ENCODE assay signal across 20 cellular contexts in genomic region chr7:151447312-151447711, GRCh38. TPM values are rescaled to one million over a fixed set of nuclear protein-coding genes. Genes with fewer than 3 reads are reported as not detected.
DNase-seq lines count a peak whose midpoint lies in the region; ATAC-seq, FAIRE-seq and TF ChIP-seq lines count a peak whose summit lies in the region.
"Had no signal": no experiment of that assay in that cellular context is flagged by ENCODE, and none has a peak within 500 bp of the region (broad histone marks: within the 10 kb centered on the region; RNA-seq: fewer than 3 reads in every experiment).

No MANE protein-coding gene starts in this region.

- TF ChIP-seq CTCF in HepG2 (CRISPR knock-in tag; IDR thresholded peaks at IDR 0.05) (no peak), right lobe of liver (IDR thresholded peaks at IDR 0.05) (no peak), smooth muscle cell (IDR thresholded peaks at IDR 0.05; ENCODE audit: borderline replicate concordance, insufficient read depth, poor library complexity, severe bottlenecking) (no peak), left lung (IDR thresholded peaks at IDR 0.05) (no peak)

- no peak overlapping the region for H2AFZ ChIP-seq in HepG2 (ENCODE audit: low read length)
- no peak overlapping the region for H2AFZ ChIP-seq in smooth muscle cell (ENCODE audit: low read depth)

- no peaks in the 10 kb centered on the region for H3K9me3 ChIP-seq in HepG2 (ENCODE audit: low read length)
- H3K9me3 ChIP-seq in right lobe of liver: no peaks in the 10 kb centered on the region
- no peaks in the 10 kb centered on the region for H3K9me3 ChIP-seq in smooth muscle cell (replicated peaks; ENCODE audit: low read depth)
- no peaks in the 10 kb centered on the region for H3K9me3 ChIP-seq in left lung

- peaks cover 3 to 23% of the 10 kb centered on the region in 2 experiments; a peak in 3 of 5 replicates for H3K27me3 ChIP-seq in HepG2 (ENCODE audit: control insufficient read depth in 1 of 2, insufficient read depth in 2 of 2, low read length in 2 of 2)
- no peaks in the 10 kb centered on the region for H3K27me3 ChIP-seq in right lobe of liver
- no peaks in the 10 kb centered on the region for H3K27me3 ChIP-seq in smooth muscle cell (ENCODE audit: low read depth)
- H3K27me3 ChIP-seq in left lung: peaks cover 0 to 23% of the 10 kb centered on the region in 2 donors

- in situ Hi-C loops in HepG2 (cut with HindIII; ENCODE audit: extremely low pct_ligation_motif_present, low pct_unique_long_range_greater_than_20kb): loop anchor here (5.0 kb wide), 1 partner anchor 80 kb away; no protein-coding TSS in a partner anchor

- ATAC-seq in HepG2: no peak
- ATAC-seq in right lobe of liver: no peak
- ATAC-seq in activated T-helper 17 cell treated with anti-CD3 and anti-CD28 coated beads, Interleukin-2, amount 50 U/mL, for 72 hours (replicated peaks): no peak
- ATAC-seq in natural killer cell treated with Interleukin-12 subunit alpha and Interleukin-12 subunit beta and Interleukin-15 and Interleukin-18, amount 100 ng/mL, for 72 hours: no peak
- ATAC-seq in GM21423 (IDR thresholded peaks at IDR 0.05; ENCODE audit: unreplicated experiment): no peak
- no peak for ATAC-seq in left lung

- peak overlapping the region; percentile 72 for H3K4me3 Mint-ChIP-seq in activated T-helper 17 cell treated with anti-CD3 and anti-CD28 coated beads, Interleukin-2, amount 50 U/mL, for 72 hours
- no peak overlapping the region for H3K4me3 Mint-ChIP-seq in natural killer cell treated with Interleukin-12 subunit alpha and Interleukin-12 subunit beta and Interleukin-15 and Interleukin-18, amount 100 ng/mL, for 72 hours

- no peak for DNase-seq in HepG2 (ENCODE audit: low spot score)
- no peak for DNase-seq in right lobe of liver
- DNase-seq in natural killer cell treated with Interleukin-12 subunit alpha and Interleukin-12 subunit beta and Interleukin-15 and Interleukin-18, amount 100 ng/mL, for 72 hours (ENCODE audit: low spot score): peak; percentile 55
- DNase-seq in smooth muscle cell (lab: John Stamatoyannopoulos, UW; ENCODE audit: unreplicated experiment): no peak
- no peak for DNase-seq in left lung
- DNase-seq: C1 segment of cervical spinal cord, DMS 273 treated with DMSO at 0.1 percent for 48 hours, DND-41, H7, NCI-H1417, NCI-H187, NCI-H2107, NCI-H2227 treated with DMSO at 0.1 percent for 48 hours, NCI-H524 treated with DMSO at 0.1 percent for 48 hours, PC-3 had no signal

- H3K4me1 ChIP-seq in HepG2 (ENCODE audit: insufficient read depth, low read length) (no peaks in the 10 kb centered on the region), right lobe of liver (no peaks in the 10 kb centered on the region), smooth muscle cell (ENCODE audit: low read depth) (no peaks in the 10 kb centered on the region), left lung (peaks cover 0 to 9% of the 10 kb centered on the region in 2 donors)

- no peaks in the 10 kb centered on the region for H3K27me3 Mint-ChIP-seq in activated T-helper 17 cell treated with anti-CD3 and anti-CD28 coated beads, Interleukin-2, amount 50 U/mL, for 72 hours
- H3K27me3 Mint-ChIP-seq in natural killer cell treated with Interleukin-12 subunit alpha and Interleukin-12 subunit beta and Interleukin-15 and Interleukin-18, amount 100 ng/mL, for 72 hours: peaks cover 11 to 39% of the 10 kb centered on the region in 2 donors

- H3K27ac ChIP-seq in HepG2 (ENCODE audit: extremely low read length, insufficient read depth, low read length) (no peak overlapping the region), right lobe of liver (no peak overlapping the region), smooth muscle cell (ENCODE audit: low read depth) (no peak overlapping the region), left lung (no peak overlapping the region)
- H3K27ac ChIP-seq: KMS-11, RWPE1 had no signal

- 79% methylated on average over 12 of the region's 18 CpGs for WGBS in HepG2 (ENCODE audit: low lambda C conversion rate)
- WGBS in right lobe of liver (ENCODE audit: insufficient coverage, low coverage, low lambda C conversion rate, missing lambda C conversion rate): no CpG with 5 or more reads among the region's 18 CpGs
- 98% methylated on average over 18 of the region's 18 CpGs for WGBS in smooth muscle cell (ENCODE audit: low lambda C conversion rate)

- TF ChIP-seq POLR2A in HepG2 (IDR thresholded peaks at IDR 0.05; ENCODE audit: insufficient read depth in 1 of 2, low read depth in 2 of 2, low read length in 2 of 2) (no peak), right lobe of liver (IDR thresholded peaks at IDR 0.05) (no peak)

- TF ChIP-seq RAD21 in HepG2 (CRISPR knock-in tag; IDR thresholded peaks at IDR 0.05): no peak

- H3K4me3 ChIP-seq in HepG2 (replicated peaks in 1 of 3; ENCODE audit: insufficient read depth in 1 of 3, low read depth in 2 of 3, low read length in 3 of 3) (no peak overlapping the region), right lobe of liver (no peak overlapping the region), smooth muscle cell (no peak overlapping the region), left lung (no peak overlapping the region)

- H4K20me1 ChIP-seq in HepG2 (ENCODE audit: insufficient read depth, low read length) (no peaks in the 10 kb centered on the region), smooth muscle cell (ENCODE audit: low read depth) (no peaks in the 10 kb centered on the region)

- no peaks in the 10 kb centered on the region for H3F3A ChIP-seq in smooth muscle cell (ENCODE audit: low read depth)

- H3K36me3 ChIP-seq in HepG2 (replicated peaks in 1 of 2; ENCODE audit: control insufficient read depth in 1 of 2, insufficient read depth in 2 of 2, low read length in 2 of 2): no peaks in the 10 kb centered on the region
- no peaks in the 10 kb centered on the region for H3K36me3 ChIP-seq in right lobe of liver
- no peaks in the 10 kb centered on the region for H3K36me3 ChIP-seq in smooth muscle cell (ENCODE audit: low read depth)
- H3K36me3 ChIP-seq in left lung: no peaks in the 10 kb centered on the region

- no peak overlapping the region for H3K9ac ChIP-seq in HepG2 (ENCODE audit: insufficient read depth, low read depth, low read length)
- H3K9ac ChIP-seq in smooth muscle cell (ENCODE audit: low read depth): no peak overlapping the region
- H3K9ac ChIP-seq: KMS-11 had no signal

- peaks cover 12% of the 10 kb centered on the region for H3K4me1 Mint-ChIP-seq in activated T-helper 17 cell treated with anti-CD3 and anti-CD28 coated beads, Interleukin-2, amount 50 U/mL, for 72 hours
- peaks cover 0 to 3% of the 10 kb centered on the region in 2 donors for H3K4me1 Mint-ChIP-seq in natural killer cell treated with Interleukin-12 subunit alpha and Interleukin-12 subunit beta and Interleukin-15 and Interleukin-18, amount 100 ng/mL, for 72 hours (ENCODE audit: low read depth in 2 of 2)

- CTCF ChIA-PET in HepG2 (lab: Yijun Ruan, JAX; ENCODE audit: low intra/inter-chr PET ratio, low total read pairs): interaction anchor here (1.5 to 2.5 kb wide), 3 partner anchors 78 to 132 kb away, joined by 3 to 33 read pairs (median 5); no protein-coding TSS in a partner anchor

- no peak overlapping the region for H3K27ac Mint-ChIP-seq in activated T-helper 17 cell treated with anti-CD3 and anti-CD28 coated beads, Interleukin-2, amount 50 U/mL, for 72 hours
- H3K27ac Mint-ChIP-seq in natural killer cell treated with Interleukin-12 subunit alpha and Interleukin-12 subunit beta and Interleukin-15 and Interleukin-18, amount 100 ng/mL, for 72 hours: no peak overlapping the region

- TF ChIP-seq EP300 in HepG2 (IDR thresholded peaks at IDR 0.05; ENCODE audit: low read depth in 2 of 2, low read length in 2 of 2) (no peak), HepG2 (CRISPR knock-in tag; IDR thresholded peaks at IDR 0.05; ENCODE audit: borderline replicate concordance) (no peak)

- POLR2A ChIA-PET in HepG2 (lab: Yijun Ruan, JAX): no interaction called here

- no peaks in the 10 kb centered on the region for H3K9me3 Mint-ChIP-seq in activated T-helper 17 cell treated with anti-CD3 and anti-CD28 coated beads, Interleukin-2, amount 50 U/mL, for 72 hours
- H3K9me3 Mint-ChIP-seq in natural killer cell treated with Interleukin-12 subunit alpha and Interleukin-12 subunit beta and Interleukin-15 and Interleukin-18, amount 100 ng/mL, for 72 hours: no peaks in the 10 kb centered on the region

- intact Hi-C loops in HepG2 (cut with micrococcal nuclease; ENCODE audit: unreplicated experiment) (loop anchor here (5.0 kb wide), 1 partner anchor 40 kb away; no protein-coding TSS in a partner anchor), right lobe of liver (cut with DNase I) (loop anchor here in 1 of 2 donors (5.0 kb wide), 1 partner anchor 75 kb away; no protein-coding TSS in a partner anchor), left lung (cut with DNase I) (no loop called here)

- H3K36me3 Mint-ChIP-seq in activated T-helper 17 cell treated with anti-CD3 and anti-CD28 coated beads, Interleukin-2, amount 50 U/mL, for 72 hours (ENCODE audit: low read depth): no peaks in the 10 kb centered on the region
- H3K36me3 Mint-ChIP-seq in natural killer cell treated with Interleukin-12 subunit alpha and Interleukin-12 subunit beta and Interleukin-15 and Interleukin-18, amount 100 ng/mL, for 72 hours: no peaks in the 10 kb centered on the region

- FAIRE-seq in HepG2 (lab: Jason Lieb, UNC): no peak

- H3K79me2 ChIP-seq in HepG2 (ENCODE audit: insufficient read depth, low read length) (no peaks in the 10 kb centered on the region), smooth muscle cell (ENCODE audit: low read depth) (no peaks in the 10 kb centered on the region)

- no peak overlapping the region for H3K4me2 ChIP-seq in HepG2 (ENCODE audit: low read depth, low read length)
- no peak overlapping the region for H3K4me2 ChIP-seq in smooth muscle cell
- H3K4me2 ChIP-seq: KMS-11 had no signal

- no TSS peak for BruUV-seq in HepG2 (replicated peaks; lab: Mats Ljungman, UMichigan)

RNA-seq across cellular contexts. Expression of gene CRYGN, which starts 7.4 kb away (rescaled TPM):
- not detected in 2 replicates for total RNA-seq in HepG2 (2016; rRNA removed; fragmentation: Illumina TruSeq; extraction: Trizol)
- total RNA-seq in HepG2 (2016; cell fraction: cytosol; rRNA removed; fragmentation: Illumina TruSeq; extraction: Trizol; ENCODE audit: low read depth): not detected in 2 replicates
- total RNA-seq in HepG2 (2016; cell fraction: insoluble cytoplasmic fraction; rRNA removed; fragmentation: Illumina TruSeq; extraction: Trizol): not detected in 2 replicates
- total RNA-seq in HepG2 (2016; cell fraction: membrane; rRNA removed; fragmentation: Illumina TruSeq; extraction: Trizol): not detected in 2 replicates
- not detected in 2 replicates for total RNA-seq in HepG2 (2016; cell fraction: nucleus; rRNA removed; fragmentation: Illumina TruSeq; extraction: Trizol)
- polyA plus RNA-seq in HepG2 (2011; rRNA removed): 0.11 TPM in 1 of 2 replicates, not detected in the other
- not detected in 2 replicates for polyA plus RNA-seq in HepG2 (2011; cell fraction: cytosol; rRNA removed)
- 0.14 and 0.18 TPM in 2 replicates for polyA plus RNA-seq in HepG2 (2011; cell fraction: nucleus; rRNA removed)
- not detected in 2 replicates for polyA plus RNA-seq in HepG2 (2012)
- polyA plus RNA-seq in HepG2 (2016; cell fraction: cytosol; fragmentation: Illumina TruSeq; extraction: Trizol; ENCODE audit: low read depth): not detected in 2 replicates
- not detected in 2 replicates for polyA plus RNA-seq in HepG2 (2016; cell fraction: insoluble cytoplasmic fraction; fragmentation: Illumina TruSeq; extraction: Trizol; ENCODE audit: low read depth)
- polyA plus RNA-seq in HepG2 (2016; cell fraction: membrane; fragmentation: Illumina TruSeq; extraction: Trizol; ENCODE audit: low read depth): not detected in 2 replicates
- not detected in 2 replicates for polyA plus RNA-seq in HepG2 (2016; cell fraction: nucleus; fragmentation: Illumina TruSeq; extraction: Trizol; ENCODE audit: insufficient read depth, low read depth)
- 0.07 TPM in 1 of 2 replicates, not detected in the other for polyA minus RNA-seq in HepG2 (2011; rRNA and poly(A)+ RNA removed; ENCODE audit: low replicate concordance)
- polyA minus RNA-seq in HepG2 (2011; cell fraction: cytosol; rRNA and poly(A)+ RNA removed): not detected in 2 replicates
- not detected in 2 replicates for polyA minus RNA-seq in HepG2 (2011; cell fraction: nucleus; rRNA and poly(A)+ RNA removed)
- not detected for total RNA-seq in right lobe of liver
- not detected for total RNA-seq in activated T-helper 17 cell treated with anti-CD3 and anti-CD28 coated beads, Interleukin-2, amount 50 U/mL, for 72 hours
- not detected for total RNA-seq in natural killer cell treated with Interleukin-12 subunit alpha and Interleukin-12 subunit beta and Interleukin-15 and Interleukin-18, amount 100 ng/mL, for 72 hours
- total RNA-seq in smooth muscle cell: not detected in 2 replicates
- polyA plus RNA-seq in smooth muscle cell: 0.13 and 0.19 TPM in 2 replicates
- total RNA-seq in left lung: not detected
- total RNA-seq: G401 had no signal

RNA-seq across cellular contexts. Expression of gene WDR86, which starts 37.5 kb away (rescaled TPM):
- total RNA-seq in HepG2 (2016; rRNA removed; fragmentation: Illumina TruSeq; extraction: Trizol): 0.11 TPM in 1 of 2 replicates, not detected in the other
- total RNA-seq in HepG2 (2016; cell fraction: cytosol; rRNA removed; fragmentation: Illumina TruSeq; extraction: Trizol; ENCODE audit: low read depth): not detected in 2 replicates
- total RNA-seq in HepG2 (2016; cell fraction: insoluble cytoplasmic fraction; rRNA removed; fragmentation: Illumina TruSeq; extraction: Trizol): not detected in 2 replicates
- 0.24 TPM in 1 of 2 replicates, not detected in the other for total RNA-seq in HepG2 (2016; cell fraction: membrane; rRNA removed; fragmentation: Illumina TruSeq; extraction: Trizol)
- 0.50 TPM in 1 of 2 replicates, not detected in the other for total RNA-seq in HepG2 (2016; cell fraction: nucleus; rRNA removed; fragmentation: Illumina TruSeq; extraction: Trizol)
- 2.9 and 4.3 TPM in 2 replicates for polyA plus RNA-seq in HepG2 (2011; rRNA removed)
- 1.2 and 2.5 TPM in 2 replicates for polyA plus RNA-seq in HepG2 (2011; cell fraction: cytosol; rRNA removed)
- 22.1 and 28.5 TPM in 2 replicates for polyA plus RNA-seq in HepG2 (2011; cell fraction: nucleus; rRNA removed)
- 1.7 and 1.9 TPM in 2 replicates for polyA plus RNA-seq in HepG2 (2012)
- 0.14 TPM in 1 of 2 replicates, not detected in the other for polyA plus RNA-seq in HepG2 (2016; cell fraction: cytosol; fragmentation: Illumina TruSeq; extraction: Trizol; ENCODE audit: low read depth)
- polyA plus RNA-seq in HepG2 (2016; cell fraction: insoluble cytoplasmic fraction; fragmentation: Illumina TruSeq; extraction: Trizol; ENCODE audit: low read depth): not detected in 2 replicates
- polyA plus RNA-seq in HepG2 (2016; cell fraction: membrane; fragmentation: Illumina TruSeq; extraction: Trizol; ENCODE audit: low read depth): 0.15 and 0.16 TPM in 2 replicates
- 0.61 TPM in 1 of 2 replicates, not detected in the other for polyA plus RNA-seq in HepG2 (2016; cell fraction: nucleus; fragmentation: Illumina TruSeq; extraction: Trizol; ENCODE audit: insufficient read depth, low read depth)
- polyA minus RNA-seq in HepG2 (2011; rRNA and poly(A)+ RNA removed; ENCODE audit: low replicate concordance): 3.2 TPM in 1 of 2 replicates, not detected in the other
- polyA minus RNA-seq in HepG2 (2011; cell fraction: cytosol; rRNA and poly(A)+ RNA removed): 0.59 and 1.6 TPM in 2 replicates
- polyA minus RNA-seq in HepG2 (2011; cell fraction: nucleus; rRNA and poly(A)+ RNA removed): 5.0 TPM in 2 replicates
- total RNA-seq in right lobe of liver: under 1 TPM in 5 of 6 experiments, not detected in 1; 0.31 to 0.74 (median 0.44) TPM
- total RNA-seq in activated T-helper 17 cell treated with anti-CD3 and anti-CD28 coated beads, Interleukin-2, amount 50 U/mL, for 72 hours: under 1 TPM in 1 of 2 donors, not detected in 1; 0.45 TPM
- not detected for total RNA-seq in natural killer cell treated with Interleukin-12 subunit alpha and Interleukin-12 subunit beta and Interleukin-15 and Interleukin-18, amount 100 ng/mL, for 72 hours
- 1.3 and 5.6 TPM in 2 replicates for total RNA-seq in smooth muscle cell
- 4.1 and 8.3 TPM in 2 replicates for polyA plus RNA-seq in smooth muscle cell
- 1 to 10 TPM in 1 of 2 donors, under 1 TPM in 1; 0.85 to 1.1 TPM for total RNA-seq in left lung
- total RNA-seq: PC-3 had no signal
